Comparison of ENCODE assay signal across 25 cellular contexts in the genomic region with DNA sequence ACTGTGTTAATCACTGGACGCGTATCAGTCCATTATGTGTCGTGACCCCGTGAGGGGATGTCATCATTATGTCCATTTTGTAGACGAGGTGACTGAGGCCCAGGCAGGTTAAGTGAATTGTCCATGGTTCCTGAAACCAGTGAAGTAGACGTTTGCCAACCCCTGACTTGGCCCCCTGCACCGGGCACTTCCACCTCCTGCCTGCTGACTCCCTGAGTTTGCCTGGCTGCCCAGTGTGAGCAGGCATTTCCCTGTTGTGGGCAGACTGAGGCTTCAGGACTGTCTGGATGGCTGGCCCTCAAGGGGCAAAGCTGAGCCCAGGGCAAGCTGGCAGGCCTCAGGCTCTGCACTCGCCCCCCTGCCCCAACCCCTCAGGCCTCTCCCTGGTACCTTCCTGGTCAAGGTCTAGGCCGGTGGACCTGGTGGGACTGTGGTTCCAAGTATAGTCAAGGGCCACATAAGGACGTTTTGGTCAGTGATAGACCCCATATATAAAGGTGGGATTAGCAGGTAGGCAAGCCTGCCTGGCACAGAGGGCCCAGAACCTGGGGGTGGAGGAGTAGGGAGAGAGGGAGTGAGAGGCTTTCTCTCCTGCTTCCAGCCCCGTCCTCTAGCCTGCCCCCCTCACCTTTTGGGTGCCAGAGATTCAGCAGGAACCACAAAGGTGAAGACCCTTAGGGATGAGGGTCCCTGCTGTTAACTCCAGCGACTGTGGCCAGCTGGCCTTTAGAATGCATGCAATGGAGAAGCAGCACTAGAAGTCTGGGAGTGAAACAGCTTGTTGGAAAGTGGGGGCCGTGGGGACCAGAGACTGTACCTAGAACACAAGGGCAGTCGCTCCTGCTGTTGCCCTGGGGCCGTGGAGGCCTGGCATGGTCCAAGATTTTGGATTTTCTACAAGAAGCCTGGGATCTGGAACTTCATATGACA. TPM values are rescaled to one million over a fixed set of nuclear protein-coding genes. Genes with fewer than 3 reads are reported as not detected.
DNase-seq lines count a peak whose midpoint lies in the region; ATAC-seq, FAIRE-seq and TF ChIP-seq lines count a peak whose summit lies in the region.
"Had no signal": no experiment of that assay in that cellular context is flagged by ENCODE, and none has a peak within 500 bp of the region (broad histone marks: within the 10 kb centered on the region; RNA-seq: fewer than 3 reads in every experiment).

No MANE protein-coding gene starts in this region.

- peaks cover 9% of the 10 kb centered on the region for H4K20me1 ChIP-seq in astrocyte (ENCODE audit: insufficient read depth, low read length)

- CTCF ChIA-PET in T-cell (lab: Charles Lee), result no interaction called here

- H3K36me3 Mint-ChIP-seq in astrocyte (ENCODE audit: low read depth, unreplicated experiment) (no peaks in the 10 kb centered on the region), T-cell (no peaks in the 10 kb centered on the region)
- H3K36me3 Mint-ChIP-seq: CD4-positive, CD25-positive, alpha-beta regulatory T cell had no signal

- H3K36me3 ChIP-seq in left ventricle myocardium inferior (no peaks in the 10 kb centered on the region), heart right ventricle (no peaks in the 10 kb centered on the region), astrocyte (ENCODE audit: insufficient read depth, low read length) (no peaks in the 10 kb centered on the region)

- intact Hi-C loops in left ventricle myocardium inferior (cut with micrococcal nuclease) (no loop called here), heart right ventricle (cut with DNase I) (no loop called here), posterior vena cava (cut with DNase I) (no loop called here)

- POLR2A ChIA-PET in T-cell (lab: Charles Lee), result no interaction called here

- H3K27me3 ChIP-seq in left ventricle myocardium inferior (ENCODE audit: low read depth), result no peaks in the 10 kb centered on the region
- H3K27me3 ChIP-seq in heart right ventricle, result peaks cover 0 to 3% (median 0%) of the 10 kb centered on the region in 7 donors
- no peaks in the 10 kb centered on the region for H3K27me3 ChIP-seq in astrocyte (ENCODE audit: insufficient read depth, low read length)

- no peak overlapping the region for H2AFZ ChIP-seq in astrocyte (ENCODE audit: low read depth, low read length)

- H3K4me2 ChIP-seq in astrocyte (ENCODE audit: low read length), result no peak overlapping the region

- H3K4me1 Mint-ChIP-seq in astrocyte (ENCODE audit: low read depth, unreplicated experiment) (peaks cover 26% of the 10 kb centered on the region), T-cell (peaks cover 0 to 13% (median 0%) of the 10 kb centered on the region in 3 donors)
- H3K4me1 Mint-ChIP-seq: CD4-positive, CD25-positive, alpha-beta regulatory T cell had no signal

- H3K4me1 ChIP-seq in left ventricle myocardium inferior (peaks cover 16% of the 10 kb centered on the region), heart right ventricle (peaks cover 0 to 18% (median 6%) of the 10 kb centered on the region in 9 donors), astrocyte (ENCODE audit: insufficient read depth, low read length) (no peaks in the 10 kb centered on the region)

- H3K9me3 Mint-ChIP-seq in astrocyte (ENCODE audit: unreplicated experiment), result no peaks in the 10 kb centered on the region
- no peaks in the 10 kb centered on the region for H3K9me3 Mint-ChIP-seq in T-cell
- H3K9me3 Mint-ChIP-seq: CD4-positive, CD25-positive, alpha-beta regulatory T cell had no signal

- peak overlapping the region; percentile 43 for H3K27ac ChIP-seq in left ventricle myocardium inferior (replicated peaks)
- peak overlapping the region in 3 of 10 donors; percentile 5 to 31 (median 12) for H3K27ac ChIP-seq in heart right ventricle
- H3K27ac ChIP-seq in astrocyte (ENCODE audit: low read depth, low read length), result no peak overlapping the region
- H3K27ac ChIP-seq: SK-N-MC had no signal

- no peak for FAIRE-seq in astrocyte (lab: Jason Lieb, UNC)
- FAIRE-seq: GM12892, GM19239, H54, HTR-8/SVneo had no signal

- H3K9me3 ChIP-seq in left ventricle myocardium inferior (replicated peaks) (no peaks in the 10 kb centered on the region), heart right ventricle (no peaks in the 10 kb centered on the region), astrocyte (ENCODE audit: insufficient read depth, low read depth, low read length) (no peaks in the 10 kb centered on the region)

- peak overlapping the region; percentile 44 for H3K27ac Mint-ChIP-seq in astrocyte (ENCODE audit: unreplicated experiment)
- H3K27ac Mint-ChIP-seq in T-cell, result no peak overlapping the region

- H3K9ac ChIP-seq in astrocyte (ENCODE audit: low read length), result no peak overlapping the region

- no peak overlapping the region for H3K4me3 Mint-ChIP-seq in astrocyte (ENCODE audit: unreplicated experiment)
- H3K4me3 Mint-ChIP-seq in T-cell, result no peak overlapping the region
- H3K4me3 Mint-ChIP-seq: CD4-positive, CD25-positive, alpha-beta regulatory T cell had no signal

- H3K4me3 ChIP-seq in left ventricle myocardium inferior, result no peak overlapping the region
- no peak overlapping the region for H3K4me3 ChIP-seq in heart right ventricle
- no peak overlapping the region for H3K4me3 ChIP-seq in astrocyte (ENCODE audit: insufficient read depth, low read depth, low read length)
- H3K4me3 ChIP-seq: SK-N-MC had no signal

- DNase-seq in left ventricle myocardium inferior (no peak), heart right ventricle (no peak), astrocyte (ENCODE audit: low read depth) (no peak), posterior vena cava (ENCODE audit: low spot score) (peak; percentile 52), T-cell (no peak), hippocampal formation (lab: John Stamatoyannopoulos, UW) (no peak)
- DNase-seq in activated T-cell treated with anti-CD3 and anti-CD28 coated beads, Interleukin-2, amount 50 U/mL, for 48 hours, result no peak
- DNase-seq: CD4-positive, CD25-positive, alpha-beta regulatory T cell; DMS153; KG1; MM.1S; NCI-H1092; NCI-H1417 treated with DMSO at 0.1 percent for 48 hours; NCI-H1694 treated with DMSO at 0.1 percent for 48 hours; NCI-H2081; NCI-H2227 treated with DMSO at 0.1 percent for 48 hours; NCI-H526 treated with DMSO at 0.1 percent for 48 hours; RPMI8226; SIG-M5 had no signal

- H3K27me3 Mint-ChIP-seq in astrocyte (ENCODE audit: low read depth, unreplicated experiment) (peaks cover 2% of the 10 kb centered on the region), T-cell (no peaks in the 10 kb centered on the region)

- TF ChIP-seq CTCF in left ventricle myocardium inferior (IDR thresholded peaks at IDR 0.05; ENCODE audit: borderline replicate concordance), result no peak
- no peak for TF ChIP-seq CTCF in heart right ventricle (IDR thresholded peaks at IDR 0.05)
- no peak for TF ChIP-seq CTCF in astrocyte (IDR thresholded peaks at IDR 0.05; ENCODE audit: insufficient read depth, low read depth, low read length)

- WGBS in heart right ventricle, 2 donors, result 89 to 92% methylated on average over 15 of the region's 15 CpGs

- ATAC-seq in heart right ventricle (no peak), T-cell (replicated peaks in 1 of 4) (no peak)

- H3K79me2 ChIP-seq in astrocyte (ENCODE audit: insufficient read depth, low read length), result no peaks in the 10 kb centered on the region

RNA-seq across cellular contexts. Expression of gene FBLN2, which starts 34.6 kb away (rescaled TPM):
- 56.7 TPM for total RNA-seq in left ventricle myocardium inferior
- 10 to 100 TPM; 35.4 to 78.9 (median 47.0) TPM for total RNA-seq in heart right ventricle
- polyA plus RNA-seq in heart right ventricle, result 10 to 100 TPM; 20.7 to 55.9 TPM
- total RNA-seq in astrocyte, result 36.6 and 57.3 TPM in 2 replicates
- total RNA-seq in posterior vena cava, result 100 to 1,000 TPM; 283 to 585 TPM
- 1 to 10 TPM; 1.5 to 5.8 (median 2.8) TPM for total RNA-seq in T-cell
- total RNA-seq: CD4-positive, CD25-positive, alpha-beta regulatory T cell; NCI-H460 had no signal
- polyA plus RNA-seq: CD4-positive, CD25-positive, alpha-beta regulatory T cell had no signal
